Comparison of ENCODE assay signal across 23 cellular contexts in the genomic region with DNA sequence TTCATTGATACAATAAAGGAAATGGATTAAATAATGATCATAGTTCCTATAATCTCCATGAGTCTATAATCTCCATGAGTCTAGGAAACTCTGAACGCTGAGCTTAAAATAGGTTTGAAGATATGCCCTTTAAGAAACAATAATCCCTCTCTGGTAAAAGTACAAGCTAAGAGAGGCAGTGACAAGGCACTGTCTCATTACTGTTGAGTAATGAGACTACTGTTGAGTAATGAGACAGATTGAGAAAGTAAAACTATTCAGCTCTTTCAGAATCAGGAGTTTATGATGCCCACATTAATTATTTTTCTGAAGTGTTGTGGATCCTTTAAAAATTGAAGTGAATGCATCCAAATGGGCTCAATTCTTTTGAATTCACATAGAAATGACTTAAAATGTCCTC.
"Had no signal": no experiment of that assay in that cellular context is flagged by ENCODE, and none has a peak within 500 bp of the region (broad histone marks: within the 10 kb centered on the region; RNA-seq: fewer than 3 reads in every experiment).

No MANE protein-coding gene starts in this region.

- H3K4me1 ChIP-seq: ascending aorta, body of pancreas, Peyer's patch had no signal

- H3K36me3 ChIP-seq: ascending aorta, cardiac muscle cell, Peyer's patch had no signal

- H3K27ac ChIP-seq: ascending aorta, body of pancreas, cardiac muscle cell, Peyer's patch, RWPE1 had no signal

- ATAC-seq: activated CD4-positive, CD25-positive, alpha-beta regulatory T cell treated with anti-CD3 and anti-CD28 coated beads, Interleukin-2, amount 50 U/mL, for 24 hours; activated CD8-positive, alpha-beta T cell treated with anti-CD3 and anti-CD28 coated beads, Interleukin-2, amount 10 ng/mL, durations not matched to agents 7 days and 5 days; body of pancreas had no signal

- H3K27me3 Mint-ChIP-seq: activated naive CD4-positive, alpha-beta T cell treated with anti-CD3 and anti-CD28 coated beads, Interleukin-2, amount 50 U/mL, for 24 hours; activated T-cell treated with anti-CD3 and anti-CD28 coated beads, Interleukin-2, amount 50 U/mL, for 24 hours had no signal

- H3K27ac Mint-ChIP-seq: activated CD8-positive, alpha-beta T cell treated with anti-CD3 and anti-CD28 coated beads, Interleukin-2, amount 10 ng/mL, durations not matched to agents 7 days and 5 days; activated naive CD4-positive, alpha-beta T cell treated with anti-CD3 and anti-CD28 coated beads, Interleukin-2, amount 50 U/mL, for 24 hours; activated T-cell treated with anti-CD3 and anti-CD28 coated beads, Interleukin-2, amount 50 U/mL, for 24 hours; activated T-helper 1 cell treated with anti-CD3 and anti-CD28 coated beads, Interleukin-12 subunit alpha, Interleukin-12 subunit beta, Interleukin-2, Interleukin-4 antibody, amounts not matched to agents 30 ng/mL and 10 ng/mL and 1 ng/mL, durations not matched to agents 14 hours and 24 hours and 36 hours; T-helper 1 cell treated with Interleukin-12 subunit alpha and Interleukin-12 subunit beta and Interleukin-4 antibody, amounts not matched to agents 30 μg/mL and 1 μg/mL, for 36 hours had no signal

- H3K9me3 ChIP-seq: ascending aorta, body of pancreas, Peyer's patch had no signal

- H3K4me3 ChIP-seq: ascending aorta, body of pancreas, cardiac muscle cell, Peyer's patch had no signal

- H3K4me1 Mint-ChIP-seq: activated naive CD4-positive, alpha-beta T cell treated with anti-CD3 and anti-CD28 coated beads, Interleukin-2, amount 50 U/mL, for 24 hours had no signal

- H3K36me3 Mint-ChIP-seq: activated naive CD4-positive, alpha-beta T cell treated with anti-CD3 and anti-CD28 coated beads, Interleukin-2, amount 50 U/mL, for 24 hours had no signal

- H3K9me3 Mint-ChIP-seq: activated naive CD4-positive, alpha-beta T cell treated with anti-CD3 and anti-CD28 coated beads, Interleukin-2, amount 50 U/mL, for 24 hours; activated T-helper 1 cell treated with anti-CD3 and anti-CD28 coated beads, Interleukin-12 subunit alpha, Interleukin-12 subunit beta, Interleukin-2, Interleukin-4 antibody, amounts not matched to agents 30 ng/mL and 10 ng/mL and 1 ng/mL, durations not matched to agents 14 hours and 24 hours and 36 hours; T-helper 1 cell treated with Interleukin-12 subunit alpha and Interleukin-12 subunit beta and Interleukin-4 antibody, amounts not matched to agents 30 μg/mL and 1 μg/mL, for 36 hours had no signal

- H3K4me3 Mint-ChIP-seq: activated CD8-positive, alpha-beta T cell treated with anti-CD3 and anti-CD28 coated beads, Interleukin-2, amount 10 ng/mL, durations not matched to agents 7 days and 5 days; activated naive CD4-positive, alpha-beta T cell treated with anti-CD3 and anti-CD28 coated beads, Interleukin-2, amount 50 U/mL, for 24 hours; activated T-cell treated with anti-CD3 and anti-CD28 coated beads, Interleukin-2, amount 50 U/mL, for 24 hours; activated T-helper 1 cell treated with anti-CD3 and anti-CD28 coated beads, Interleukin-12 subunit alpha, Interleukin-12 subunit beta, Interleukin-2, Interleukin-4 antibody, amounts not matched to agents 30 ng/mL and 10 ng/mL and 1 ng/mL, durations not matched to agents 14 hours and 24 hours and 36 hours; T-helper 1 cell treated with Interleukin-12 subunit alpha and Interleukin-12 subunit beta and Interleukin-4 antibody, amounts not matched to agents 30 μg/mL and 1 μg/mL, for 36 hours had no signal

- H3K27me3 ChIP-seq: ascending aorta, body of pancreas, cardiac muscle cell, Peyer's patch had no signal

- DNase-seq: activated CD4-positive, alpha-beta T cell treated with anti-CD3 and anti-CD28 coated beads for 4 hours; activated CD8-positive, alpha-beta T cell treated with anti-CD3 and anti-CD28 coated beads, Interleukin-2, amount 10 ng/mL, durations not matched to agents 7 days and 5 days; activated effector memory CD4-positive, alpha-beta T cell treated with Interleukin-2 at 50 U/mL for 16 hours; activated naive CD4-positive, alpha-beta T cell; activated T-cell treated with anti-CD3 and anti-CD28 coated beads, Interleukin-2, amount 50 U/mL, for 24 hours; amniotic stem cell; body of pancreas; KG1; NCI-H1105; NCI-H1436; NCI-H187; NCI-H2081; NCI-H510A treated with DMSO at 0.1 percent for 48 hours; NCI-H69; Peyer's patch; SHP77 treated with DMSO at 0.1 percent for 48 hours had no signal
